ENCODE assay signal across 2 cellular contexts in the genomic region with DNA sequence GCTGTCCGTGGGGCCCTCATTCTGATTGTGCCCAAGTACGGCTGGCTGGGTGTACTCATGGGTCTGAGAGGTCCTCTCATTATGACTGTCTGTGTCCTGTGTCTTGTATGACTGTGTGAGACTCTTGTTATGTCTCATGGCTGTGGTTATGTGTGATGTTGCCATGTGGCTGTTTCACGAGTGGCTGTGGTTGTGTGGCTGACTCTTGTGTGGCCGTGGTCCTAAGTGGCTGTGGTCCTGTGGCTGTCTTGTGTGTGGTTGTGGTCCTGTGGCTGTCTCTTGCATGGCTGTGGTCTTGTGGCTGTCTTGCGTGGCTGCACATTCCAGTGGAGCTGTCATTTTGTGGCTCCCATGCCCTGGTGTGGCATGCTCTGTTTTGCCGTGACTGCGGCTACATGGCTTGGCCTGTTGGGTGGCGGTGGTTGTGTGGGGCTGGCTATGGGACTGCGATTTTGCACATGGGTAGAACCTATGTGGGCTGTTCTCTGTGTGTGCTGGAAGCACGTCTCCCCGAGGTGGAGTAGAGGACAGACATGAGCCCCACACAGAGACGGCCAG.
TF ChIP-seq lines count a peak whose summit lies in the region.

No MANE protein-coding gene starts in this region.

TF ChIP-seq in liver, 16 proteins besides CTCF, POLR2A, EP300 and RAD21:
- TF ChIP-seq FOXA2 (IDR thresholded peaks at IDR 0.05) (no peak), SP1 (IDR thresholded peaks at IDR 0.05) (no peak), EGR1 (IDR thresholded peaks at IDR 0.05; ENCODE audit: low read depth in 2 of 2) (no peak), HNF4A (conservative IDR thresholded peaks at IDR 0.05) (no peak), GABPA (IDR thresholded peaks at IDR 0.05 in 1 of 2, conservative IDR thresholded peaks at IDR 0.05 in 1 of 2) (no peak), FOXA1 (IDR thresholded peaks at IDR 0.05) (no peak)
- TF ChIP-seq, protein P1, sequence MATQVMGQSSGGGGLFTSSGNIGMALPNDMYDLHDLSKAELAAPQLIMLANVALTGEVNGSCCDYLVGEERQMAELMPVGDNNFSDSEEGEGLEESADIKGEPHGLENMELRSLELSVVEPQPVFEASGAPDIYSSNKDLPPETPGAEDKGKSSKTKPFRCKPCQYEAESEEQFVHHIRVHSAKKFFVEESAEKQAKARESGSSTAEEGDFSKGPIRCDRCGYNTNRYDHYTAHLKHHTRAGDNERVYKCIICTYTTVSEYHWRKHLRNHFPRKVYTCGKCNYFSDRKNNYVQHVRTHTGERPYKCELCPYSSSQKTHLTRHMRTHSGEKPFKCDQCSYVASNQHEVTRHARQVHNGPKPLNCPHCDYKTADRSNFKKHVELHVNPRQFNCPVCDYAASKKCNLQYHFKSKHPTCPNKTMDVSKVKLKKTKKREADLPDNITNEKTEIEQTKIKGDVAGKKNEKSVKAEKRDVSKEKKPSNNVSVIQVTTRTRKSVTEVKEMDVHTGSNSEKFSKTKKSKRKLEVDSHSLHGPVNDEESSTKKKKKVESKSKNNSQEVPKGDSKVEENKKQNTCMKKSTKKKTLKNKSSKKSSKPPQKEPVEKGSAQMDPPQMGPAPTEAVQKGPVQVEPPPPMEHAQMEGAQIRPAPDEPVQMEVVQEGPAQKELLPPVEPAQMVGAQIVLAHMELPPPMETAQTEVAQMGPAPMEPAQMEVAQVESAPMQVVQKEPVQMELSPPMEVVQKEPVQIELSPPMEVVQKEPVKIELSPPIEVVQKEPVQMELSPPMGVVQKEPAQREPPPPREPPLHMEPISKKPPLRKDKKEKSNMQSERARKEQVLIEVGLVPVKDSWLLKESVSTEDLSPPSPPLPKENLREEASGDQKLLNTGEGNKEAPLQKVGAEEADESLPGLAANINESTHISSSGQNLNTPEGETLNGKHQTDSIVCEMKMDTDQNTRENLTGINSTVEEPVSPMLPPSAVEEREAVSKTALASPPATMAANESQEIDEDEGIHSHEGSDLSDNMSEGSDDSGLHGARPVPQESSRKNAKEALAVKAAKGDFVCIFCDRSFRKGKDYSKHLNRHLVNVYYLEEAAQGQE (IDR thresholded peaks at IDR 0.05) = no peak

TF ChIP-seq in HepG2, 621 proteins besides CTCF, POLR2A, EP300 and RAD21:
- TF ChIP-seq, protein P2, sequence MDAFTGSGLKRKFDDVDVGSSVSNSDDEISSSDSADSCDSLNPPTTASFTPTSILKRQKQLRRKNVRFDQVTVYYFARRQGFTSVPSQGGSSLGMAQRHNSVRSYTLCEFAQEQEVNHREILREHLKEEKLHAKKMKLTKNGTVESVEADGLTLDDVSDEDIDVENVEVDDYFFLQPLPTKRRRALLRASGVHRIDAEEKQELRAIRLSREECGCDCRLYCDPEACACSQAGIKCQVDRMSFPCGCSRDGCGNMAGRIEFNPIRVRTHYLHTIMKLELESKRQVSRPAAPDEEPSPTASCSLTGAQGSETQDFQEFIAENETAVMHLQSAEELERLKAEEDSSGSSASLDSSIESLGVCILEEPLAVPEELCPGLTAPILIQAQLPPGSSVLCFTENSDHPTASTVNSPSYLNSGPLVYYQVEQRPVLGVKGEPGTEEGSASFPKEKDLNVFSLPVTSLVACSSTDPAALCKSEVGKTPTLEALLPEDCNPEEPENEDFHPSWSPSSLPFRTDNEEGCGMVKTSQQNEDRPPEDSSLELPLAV (CRISPR knock-in tag; conservative IDR thresholded peaks at IDR 0.05; ENCODE audit: low read depth) = no peak
- TF ChIP-seq, protein P3, sequence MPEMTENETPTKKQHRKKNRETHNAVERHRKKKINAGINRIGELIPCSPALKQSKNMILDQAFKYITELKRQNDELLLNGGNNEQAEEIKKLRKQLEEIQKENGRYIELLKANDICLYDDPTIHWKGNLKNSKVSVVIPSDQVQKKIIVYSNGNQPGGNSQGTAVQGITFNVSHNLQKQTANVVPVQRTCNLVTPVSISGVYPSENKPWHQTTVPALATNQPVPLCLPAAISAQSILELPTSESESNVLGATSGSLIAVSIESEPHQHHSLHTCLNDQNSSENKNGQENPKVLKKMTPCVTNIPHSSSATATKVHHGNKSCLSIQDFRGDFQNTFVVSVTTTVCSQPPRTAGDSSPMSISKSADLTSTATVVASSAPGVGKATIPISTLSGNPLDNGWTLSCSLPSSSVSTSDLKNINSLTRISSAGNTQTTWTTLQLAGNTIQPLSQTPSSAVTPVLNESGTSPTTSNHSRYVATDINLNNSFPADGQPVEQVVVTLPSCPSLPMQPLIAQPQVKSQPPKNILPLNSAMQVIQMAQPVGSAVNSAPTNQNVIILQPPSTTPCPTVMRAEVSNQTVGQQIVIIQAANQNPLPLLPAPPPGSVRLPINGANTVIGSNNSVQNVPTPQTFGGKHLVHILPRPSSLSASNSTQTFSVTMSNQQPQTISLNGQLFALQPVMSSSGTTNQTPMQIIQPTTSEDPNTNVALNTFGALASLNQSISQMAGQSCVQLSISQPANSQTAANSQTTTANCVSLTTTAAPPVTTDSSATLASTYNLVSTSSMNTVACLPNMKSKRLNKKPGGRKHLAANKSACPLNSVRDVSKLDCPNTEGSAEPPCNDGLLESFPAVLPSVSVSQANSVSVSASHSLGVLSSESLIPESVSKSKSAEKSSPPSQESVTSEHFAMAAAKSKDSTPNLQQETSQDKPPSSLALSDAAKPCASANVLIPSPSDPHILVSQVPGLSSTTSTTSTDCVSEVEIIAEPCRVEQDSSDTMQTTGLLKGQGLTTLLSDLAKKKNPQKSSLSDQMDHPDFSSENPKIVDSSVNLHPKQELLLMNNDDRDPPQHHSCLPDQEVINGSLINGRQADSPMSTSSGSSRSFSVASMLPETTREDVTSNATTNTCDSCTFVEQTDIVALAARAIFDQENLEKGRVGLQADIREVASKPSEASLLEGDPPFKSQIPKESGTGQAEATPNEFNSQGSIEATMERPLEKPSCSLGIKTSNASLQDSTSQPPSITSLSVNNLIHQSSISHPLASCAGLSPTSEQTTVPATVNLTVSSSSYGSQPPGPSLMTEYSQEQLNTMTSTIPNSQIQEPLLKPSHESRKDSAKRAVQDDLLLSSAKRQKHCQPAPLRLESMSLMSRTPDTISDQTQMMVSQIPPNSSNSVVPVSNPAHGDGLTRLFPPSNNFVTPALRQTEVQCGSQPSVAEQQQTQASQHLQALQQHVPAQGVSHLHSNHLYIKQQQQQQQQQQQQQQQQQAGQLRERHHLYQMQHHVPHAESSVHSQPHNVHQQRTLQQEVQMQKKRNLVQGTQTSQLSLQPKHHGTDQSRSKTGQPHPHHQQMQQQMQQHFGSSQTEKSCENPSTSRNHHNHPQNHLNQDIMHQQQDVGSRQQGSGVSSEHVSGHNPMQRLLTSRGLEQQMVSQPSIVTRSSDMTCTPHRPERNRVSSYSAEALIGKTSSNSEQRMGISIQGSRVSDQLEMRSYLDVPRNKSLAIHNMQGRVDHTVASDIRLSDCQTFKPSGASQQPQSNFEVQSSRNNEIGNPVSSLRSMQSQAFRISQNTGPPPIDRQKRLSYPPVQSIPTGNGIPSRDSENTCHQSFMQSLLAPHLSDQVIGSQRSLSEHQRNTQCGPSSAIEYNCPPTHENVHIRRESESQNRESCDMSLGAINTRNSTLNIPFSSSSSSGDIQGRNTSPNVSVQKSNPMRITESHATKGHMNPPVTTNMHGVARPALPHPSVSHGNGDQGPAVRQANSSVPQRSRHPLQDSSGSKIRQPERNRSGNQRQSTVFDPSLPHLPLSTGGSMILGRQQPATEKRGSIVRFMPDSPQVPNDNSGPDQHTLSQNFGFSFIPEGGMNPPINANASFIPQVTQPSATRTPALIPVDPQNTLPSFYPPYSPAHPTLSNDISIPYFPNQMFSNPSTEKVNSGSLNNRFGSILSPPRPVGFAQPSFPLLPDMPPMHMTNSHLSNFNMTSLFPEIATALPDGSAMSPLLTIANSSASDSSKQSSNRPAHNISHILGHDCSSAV (CRISPR knock-in tag; IDR thresholded peaks at IDR 0.05; ENCODE audit: borderline replicate concordance) = no peak
- no peak for TF ChIP-seq HNF4G (IDR thresholded peaks at IDR 0.05; ENCODE audit: borderline replicate concordance, low read depth, low read length)
- no peak for TF ChIP-seq HNF4G (CRISPR knock-in tag; IDR thresholded peaks at IDR 0.05; ENCODE audit: borderline replicate concordance, low read depth)
- no peak for TF ChIP-seq MYC (CRISPR knock-in tag; IDR thresholded peaks at IDR 0.05; ENCODE audit: borderline replicate concordance)
- TF ChIP-seq ZNF777 (CRISPR knock-in tag; IDR thresholded peaks at IDR 0.05) = no peak
